8 cellular contexts compared by ENCODE assay signal in genomic region chr3:127831723-127832172, GRCh38. TPM values are rescaled to one million over a fixed set of nuclear protein-coding genes. Genes with fewer than 3 reads are reported as not detected.
DNase-seq lines count a peak whose midpoint lies in the region; ATAC-seq and TF ChIP-seq lines count a peak whose summit lies in the region.

No MANE protein-coding gene starts in this region.

- TF ChIP-seq EP300 in esophagus muscularis mucosa (IDR thresholded peaks at IDR 0.05) = no peak

- BruUV-seq in Panc1 (replicated peaks; lab: Mats Ljungman, UMichigan) = no TSS peak

- POLR2A ChIA-PET in AG04450 (lab: Yijun Ruan, JAX) (no interaction called here), Panc1 (lab: Charles Lee) (no interaction called here)

- 48% methylated on average over 4 of the region's 4 CpGs for WGBS in esophagus muscularis mucosa

- no peaks in the 10 kb centered on the region for H3K36me3 ChIP-seq in Panc1 (ENCODE audit: control insufficient read depth, insufficient read depth, low read length)
- no peaks in the 10 kb centered on the region for H3K36me3 ChIP-seq in esophagus muscularis mucosa
- no peaks in the 10 kb centered on the region for H3K36me3 ChIP-seq in osteoblast (ENCODE audit: insufficient read depth, low read length)

- H3K27ac ChIP-seq in AG04450 (ENCODE audit: low read depth, low read length) (no peak overlapping the region), Panc1 (ENCODE audit: low read length) (no peak overlapping the region), esophagus muscularis mucosa (replicated peaks in 1 of 4) (no peak overlapping the region), osteoblast (ENCODE audit: low read depth, low read length) (no peak overlapping the region)

- peak; percentile 69 for TF ChIP-seq CTCF in AG04450 (IDR thresholded peaks at IDR 0.05; ENCODE audit: low read depth, low read length)
- TF ChIP-seq CTCF in GM12872 (IDR thresholded peaks at IDR 0.05; ENCODE audit: insufficient read depth, low read depth, low read length) = peak; percentile 82
- peak; percentile 62 for TF ChIP-seq CTCF in Panc1 (IDR thresholded peaks at IDR 0.05)
- peak; percentile 69 to 81 (median 69) for TF ChIP-seq CTCF in esophagus muscularis mucosa (IDR thresholded peaks at IDR 0.05)
- peak; percentile 68 for TF ChIP-seq CTCF in osteoblast (IDR thresholded peaks at IDR 0.05; ENCODE audit: extremely low read depth, low read depth, low read length)

- intact Hi-C loops in Panc1 (cut with micrococcal nuclease; ENCODE audit: unreplicated experiment) = no loop called here
- intact Hi-C loops in esophagus muscularis mucosa (cut with DNase I) = loop anchor here (2.0 to 10.0 kb wide), 2 partner anchors 179 to 257 kb away; no protein-coding TSS in a partner anchor

- no peak overlapping the region for H2AFZ ChIP-seq in osteoblast (ENCODE audit: low read length)

- H3K4me1 ChIP-seq in Panc1 (ENCODE audit: control insufficient read depth, insufficient read depth, low read length) = no peaks in the 10 kb centered on the region
- no peaks in the 10 kb centered on the region for H3K4me1 ChIP-seq in esophagus muscularis mucosa
- H3K4me1 ChIP-seq in osteoblast (ENCODE audit: insufficient read depth, low read length) = no peaks in the 10 kb centered on the region

- H3K4me3 ChIP-seq in AG04450 (ENCODE audit: low read depth, low read length) = no peak overlapping the region
- H3K4me3 ChIP-seq in Panc1 (ENCODE audit: low read depth in 2 of 2, low read length in 2 of 2) = no peak overlapping the region
- no peak overlapping the region for H3K4me3 ChIP-seq in esophagus muscularis mucosa
- H3K4me3 ChIP-seq in osteoblast (ENCODE audit: insufficient read depth, low read length) = no peak overlapping the region

- CTCF ChIA-PET in AG04450 (lab: Charles Lee) = interaction anchor here (0.6 to 2.4 kb wide), 20 partner anchors 11 to 257 kb away, joined by 3 to 23 read pairs (median 6); no protein-coding TSS in a partner anchor
- CTCF ChIA-PET in Panc1 (lab: Charles Lee) = no interaction called here

- no peak overlapping the region for H3K4me2 ChIP-seq in osteoblast (ENCODE audit: insufficient read depth, low read length)

- no peak for DNase-seq in AG04450 (ENCODE audit: low read depth, low spot score)
- DNase-seq in Panc1 (ENCODE audit: low read depth, low spot score) = no peak
- DNase-seq in esophagus muscularis mucosa (ENCODE audit: extremely low spot score) = no peak
- DNase-seq in osteoblast (ENCODE audit: insufficient read length, low spot score, missing footprints) = no peak
- DNase-seq in epidermal melanocyte (ENCODE audit: insufficient read length, low spot score) = no peak
- DNase-seq in putamen (ENCODE audit: low spot score) = no peak

- in situ Hi-C loops in Panc1 (cut with HindIII; ENCODE audit: low pct_unique_long_range_greater_than_20kb, low sequenced_read_pairs) = no loop called here

- TF ChIP-seq POLR2A in esophagus muscularis mucosa (IDR thresholded peaks at IDR 0.05; ENCODE audit: low read depth) = no peak

- H3K27me3 ChIP-seq in AG04450 (ENCODE audit: control insufficient read depth, insufficient read depth, low read length) (no peaks in the 10 kb centered on the region), Panc1 (ENCODE audit: control insufficient read depth, insufficient read depth, low read length) (no peaks in the 10 kb centered on the region), esophagus muscularis mucosa (no peaks in the 10 kb centered on the region), osteoblast (ENCODE audit: insufficient read depth, low read length) (no peaks in the 10 kb centered on the region)

- no peaks in the 10 kb centered on the region for H4K20me1 ChIP-seq in osteoblast (ENCODE audit: insufficient read depth, low read length)

- no peaks in the 10 kb centered on the region for H3K79me2 ChIP-seq in osteoblast (ENCODE audit: insufficient read depth, low read length)

- ATAC-seq in Panc1 (0 out of 2 replicates have a peak, but pooled peaks have one; percentile 53), HG03354 (IDR thresholded peaks at IDR 0.05; ENCODE audit: poor library complexity, severe bottlenecking, unreplicated experiment) (no peak)

- H3K9me3 ChIP-seq in AG04450 (ENCODE audit: control insufficient read depth, insufficient read depth, low read length) (peaks cover 11% of the 10 kb centered on the region; the same call in 1 of the 2 replicates), Panc1 (ENCODE audit: control insufficient read depth, insufficient read depth, low read depth, low read length) (peaks cover 22% of the 10 kb centered on the region; the same call in 1 of the 2 replicates), esophagus muscularis mucosa (peaks cover 0 to 24% (median 0%) of the 10 kb centered on the region in 4 donors), osteoblast (ENCODE audit: low read depth, low read length) (peaks cover 3% of the 10 kb centered on the region)

RNA-seq across cellular contexts. Expression of gene MGLL, which starts 9.4 kb away (rescaled TPM):
- 49.1 and 51.5 TPM in 2 replicates for polyA plus RNA-seq in AG04450 (2011; rRNA removed)
- polyA minus RNA-seq in AG04450 (2011; rRNA and poly(A)+ RNA removed) = 67.4 and 85.4 TPM in 2 replicates
- 2.1 TPM for total RNA-seq in Panc1 (2021; ENCODE audit: unreplicated experiment)
- 2.4 TPM for polyA plus RNA-seq in Panc1 (2012; ENCODE audit: insufficient read length)
- total RNA-seq in esophagus muscularis mucosa = 100 to 1,000 TPM in 1 of 4 donors, 10 to 100 TPM in 3; 56.5 to 155 (median 80.7) TPM
- total RNA-seq in osteoblast = 10.6 and 18.1 TPM in 2 replicates
